ENCODE assay signal across 8 cellular contexts in the genomic region with DNA sequence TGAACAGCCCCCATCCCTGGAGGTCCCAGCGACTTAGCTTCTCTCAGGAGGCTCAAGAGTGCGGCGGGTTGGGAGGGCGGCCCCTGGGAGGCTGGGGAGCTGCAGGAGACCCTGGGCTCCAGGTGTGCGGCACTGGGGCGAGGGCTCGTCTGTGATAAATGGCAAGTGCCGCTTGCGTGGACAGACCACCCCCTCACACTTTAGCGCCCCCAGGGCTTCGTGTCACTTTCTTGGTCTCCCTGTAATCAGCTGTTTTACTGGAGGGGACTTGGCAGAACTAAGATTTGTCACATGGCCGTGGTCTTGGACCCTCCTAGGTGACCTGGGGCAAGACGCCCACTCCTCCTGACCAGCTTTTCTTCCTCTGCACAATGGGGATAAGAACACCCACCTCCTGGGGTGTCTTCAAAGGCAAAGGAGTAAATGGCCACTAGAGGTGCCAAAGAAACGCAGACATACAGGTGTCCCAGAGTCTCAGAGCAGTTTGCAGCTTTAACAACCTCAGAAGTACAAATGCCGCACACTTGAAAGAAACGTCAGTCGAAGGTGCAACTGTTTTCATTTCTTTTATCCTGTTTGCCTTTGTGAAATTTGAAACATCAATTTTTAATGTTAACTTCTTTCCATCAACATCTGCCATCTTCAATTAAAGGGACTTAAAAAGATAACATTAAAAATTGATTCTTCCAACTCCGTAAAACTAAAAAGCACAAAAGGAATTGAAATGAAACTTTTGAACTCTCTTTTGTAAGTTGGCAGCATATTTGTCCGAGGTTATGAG. TPM values are rescaled to one million over a fixed set of nuclear protein-coding genes. Genes with fewer than 3 reads are reported as not detected.
A peak's percentile ranks its signal among the peaks of the same experiment; 100 is the strongest.
DNase-seq lines count a peak whose midpoint lies in the region; ATAC-seq and TF ChIP-seq lines count a peak whose summit lies in the region.

No MANE protein-coding gene starts in this region.

- peaks cover 11 to 50% (median 37%) of the 10 kb centered on the region in 9 donors for H3K4me1 ChIP-seq in heart right ventricle
- peaks cover 32 to 49% of the 10 kb centered on the region in 2 donors for H3K4me1 ChIP-seq in gastrocnemius medialis

- TF ChIP-seq POLR2A in gastrocnemius medialis (IDR thresholded peaks at IDR 0.05), result no peak

- H3K27me3 ChIP-seq in heart right ventricle, result no peaks in the 10 kb centered on the region
- no peaks in the 10 kb centered on the region for H3K27me3 ChIP-seq in gastrocnemius medialis

- H3K4me3 ChIP-seq in WI38 (ENCODE audit: low read depth, low read length), result peak overlapping the region; percentile 77
- H3K4me3 ChIP-seq in heart right ventricle, result peak overlapping the region; percentile 43 to 73 (median 63)
- peak overlapping the region; percentile 66 to 88 (median 77) for H3K4me3 ChIP-seq in gastrocnemius medialis

- H3K36me3 ChIP-seq in heart right ventricle (peaks cover 0 to 11% (median 0%) of the 10 kb centered on the region in 9 donors), gastrocnemius medialis (peaks cover 0 to 21% of the 10 kb centered on the region in 2 donors)

- 23 to 36% methylated on average over 19 of the region's 19 CpGs for WGBS in heart right ventricle, 2 donors

- peak in 4 of 8 donors; percentile 0 to 35 (median 13) for ATAC-seq in heart right ventricle
- ATAC-seq in gastrocnemius medialis, result peak; percentile 41 to 52
- no peak for ATAC-seq in HG02840 (IDR thresholded peaks at IDR 0.05; ENCODE audit: low FRiP score, unreplicated experiment)

- in situ Hi-C loops in KBM-7 (cut with MboI; ENCODE audit: low pct_unique_long_range_greater_than_20kb, low sequenced_read_pairs) (loop anchor here (25.0 kb wide), 1 partner anchor 533 kb away; no protein-coding TSS in a partner anchor), gastrocnemius medialis (cut with MboI; ENCODE audit: low sequenced_read_pairs in 4 of 4) (loop anchor here (10.0 to 25.0 kb wide), 7 partner anchors 108 to 533 kb away; a partner anchor contains a TSS)

- DNase-seq in activated CD4-positive, alpha-beta T cell treated with anti-CD3 and anti-CD28 coated beads for 48 hours, result peak; percentile 32
- DNase-seq in activated CD4-positive, alpha-beta T cell treated with anti-CD3 and anti-CD28 coated beads for 1 hour, result no peak
- DNase-seq in KBM-7 (peak; percentile 46), heart right ventricle (no peak), gastrocnemius medialis (peak in 1 of 2 donors; percentile 55), activated gamma-delta T cell (lab: John Stamatoyannopoulos, UW) (no peak)

- peak overlapping the region; percentile 78 to 97 (median 92) for H3K27ac ChIP-seq in heart right ventricle
- H3K27ac ChIP-seq in gastrocnemius medialis, result peak overlapping the region; percentile 93 to 100 (median 97)

- no peaks in the 10 kb centered on the region for H3K9me3 ChIP-seq in heart right ventricle
- H3K9me3 ChIP-seq in gastrocnemius medialis, result no peaks in the 10 kb centered on the region

- TF ChIP-seq CTCF in WI38 (IDR thresholded peaks at IDR 0.05; ENCODE audit: low read depth, low read length) (peak; percentile 52), heart right ventricle (IDR thresholded peaks at IDR 0.05) (peak in 7 of 9 donors; percentile 12 to 56 (median 44)), gastrocnemius medialis (IDR thresholded peaks at IDR 0.05 in 4 of 5, conservative IDR thresholded peaks at IDR 0.05 in 1 of 5) (peak; percentile 27 to 62 (median 49))

- intact Hi-C loops in heart right ventricle (cut with DNase I) (loop anchor here in 4 of 10 donors (2.0 to 10.0 kb wide), 4 partner anchors 27 to 531 kb away; a partner anchor contains a TSS), gastrocnemius medialis (cut with DNase I; ENCODE audit: low total_unique reads) (loop anchor here (1.0 to 5.0 kb wide), 5 partner anchors 27 to 548 kb away; a partner anchor contains a TSS)

RNA-seq across cellular contexts. Expression of a gene that starts 0.9 kb away (rescaled TPM):
- total RNA-seq in heart right ventricle, result 10 to 100 TPM in 1 of 10 donors, 1 to 10 TPM in 9; 3.2 to 14.5 (median 5.3) TPM
- polyA plus RNA-seq in heart right ventricle, result 10 to 100 TPM in 1 of 2 donors, 1 to 10 TPM in 1; 5.6 to 10.5 TPM
- total RNA-seq in gastrocnemius medialis, result 10 to 100 TPM in 3 of 4 donors, 1 to 10 TPM in 1; 9.6 to 24.9 (median 13.2) TPM

RNA-seq across cellular contexts. Expression of a gene that starts 14.1 kb away (rescaled TPM):
- total RNA-seq in heart right ventricle (1 to 10 TPM in 4 of 10 donors, under 1 TPM in 6; 0.32 to 1.1 (median 0.90) TPM), gastrocnemius medialis (not detected)
- 1 to 10 TPM; 1.9 to 3.2 TPM for polyA plus RNA-seq in heart right ventricle

RNA-seq across cellular contexts. Expression of a gene that starts 55.1 kb away (rescaled TPM):
- total RNA-seq in heart right ventricle, result 10 to 100 TPM; 23.6 to 58.0 (median 43.8) TPM
- polyA plus RNA-seq in heart right ventricle, result 10 to 100 TPM; 13.5 to 25.1 TPM
- 10 to 100 TPM; 10.3 to 20.8 (median 18.4) TPM for total RNA-seq in gastrocnemius medialis

Comparison
In these comparisons a context has a peak if more than half of its experiments do, and no peak if none do; other contexts are left out.
1. DNase-seq: peak in activated CD4-positive, alpha-beta T cell treated with anti-CD3 and anti-CD28 coated beads for 48 hours (single experiment) and KBM-7 (single experiment); none in activated CD4-positive, alpha-beta T cell treated with anti-CD3 and anti-CD28 coated beads for 1 hour (single experiment), heart right ventricle (0 of 2) and activated gamma-delta T cell (single experiment).
2. Peak in every context shown above with its lines, with median percentiles within 50 percentile points of each other: H3K4me3 ChIP-seq and CTCF ChIP-seq.